In genomic region chr1:109786531-109787021, GRCh38 we compare ENCODE assay signal across 14 cellular contexts. TPM values are rescaled to one million over a fixed set of nuclear protein-coding genes. Genes with fewer than 3 reads are reported as not detected.
DNase-seq lines count a peak whose midpoint lies in the region; ATAC-seq and TF ChIP-seq lines count a peak whose summit lies in the region.
"Had no signal": no experiment of that assay in that cellular context is flagged by ENCODE, and none has a peak within 500 bp of the region (broad histone marks: within the 10 kb centered on the region; RNA-seq: fewer than 3 reads in every experiment).

No MANE protein-coding gene starts in this region.

- no peak for TF ChIP-seq POLR2A in adrenal gland (IDR thresholded peaks at IDR 0.05)

- H3K27me3 ChIP-seq in right atrium auricular region (no peaks in the 10 kb centered on the region), adrenal gland (no peaks in the 10 kb centered on the region), upper lobe of right lung (no peaks in the 10 kb centered on the region)

- intact Hi-C loops in cardiac septum (cut with DNase I) (no loop called here), adrenal gland (cut with DNase I) (loop anchor here in 1 of 2 donors (10.0 kb wide), 1 partner anchor 128 kb away; the partner anchor contains the start of gene CSF1), left colon (cut with DNase I, micrococcal nuclease) (no loop called here), upper lobe of right lung (cut with DNase I) (no loop called here)

- H3K4me3 ChIP-seq in right atrium auricular region (no peak overlapping the region), adrenal gland (no peak overlapping the region), upper lobe of right lung (no peak overlapping the region)

- no peak overlapping the region for H3K27ac ChIP-seq in right atrium auricular region
- H3K27ac ChIP-seq in adrenal gland, result peak overlapping the region in 1 of 5 donors; percentile 14
- no peak overlapping the region for H3K27ac ChIP-seq in upper lobe of right lung
- H3K27ac ChIP-seq: C4-2B, VCaP had no signal

- no peak for TF ChIP-seq CTCF in right atrium auricular region (IDR thresholded peaks at IDR 0.05)
- no peak for TF ChIP-seq CTCF in adrenal gland (IDR thresholded peaks at IDR 0.05)
- TF ChIP-seq CTCF in upper lobe of right lung (IDR thresholded peaks at IDR 0.05), result no peak

- H3K36me3 ChIP-seq in right atrium auricular region (no peaks in the 10 kb centered on the region), adrenal gland (replicated peaks in 1 of 2) (no peaks in the 10 kb centered on the region), upper lobe of right lung (no peaks in the 10 kb centered on the region)

- peaks cover 0 to 53% of the 10 kb centered on the region in 2 donors for H3K4me1 ChIP-seq in right atrium auricular region
- peaks cover 3 to 30% of the 10 kb centered on the region in 2 donors for H3K4me1 ChIP-seq in adrenal gland (replicated peaks in 1 of 2)
- peaks cover 43% of the 10 kb centered on the region for H3K4me1 ChIP-seq in upper lobe of right lung

- ATAC-seq in left colon, result peak; percentile 92
- ATAC-seq in upper lobe of right lung, result peak; percentile 70
- no peak for ATAC-seq in GM19397 (IDR thresholded peaks at IDR 0.05; ENCODE audit: unreplicated experiment)
- ATAC-seq: activated T-cell treated with anti-CD3 and anti-CD28 coated beads, Interleukin-2, amount 50 U/mL, for 4 hours had no signal

- no peaks in the 10 kb centered on the region for H3K9me3 ChIP-seq in right atrium auricular region
- no peaks in the 10 kb centered on the region for H3K9me3 ChIP-seq in adrenal gland (replicated peaks in 1 of 3)
- no peaks in the 10 kb centered on the region for H3K9me3 ChIP-seq in upper lobe of right lung

- 61 to 75% (median 68%) methylated on average over 3 to 6 of the region's 6 CpGs for WGBS in adrenal gland, 4 donors

- DNase-seq in cardiac septum (ENCODE audit: low spot score) (peak; percentile 66), right atrium auricular region (ENCODE audit: low spot score) (no peak), adrenal gland (peak in 4 of 7 donors; percentile 31 to 52 (median 40)), left colon (peak; percentile 66 to 80), upper lobe of right lung (peak; percentile 69), RKO (ENCODE audit: low spot score) (no peak), HuH-7 (ENCODE audit: low spot score) (no peak)
- DNase-seq: activated T-cell treated with anti-CD3 and anti-CD28 coated beads, Interleukin-2, amount 50 U/mL, for 4 hours; NCI-H1092; stimulated activated CD4-positive, alpha-beta T cell treated with anti-CD3 and anti-CD28 coated beads, Interleukin-12 subunit alpha, Interleukin-12 subunit beta, amount 100 ng/mL, for 4 hours had no signal

RNA-seq across cellular contexts. Expression of gene EPS8L3, which starts 22.9 kb away (rescaled TPM):
- total RNA-seq in cardiac septum, result not detected
- under 1 TPM in 1 of 2 donors, not detected in 1; 0.19 TPM for total RNA-seq in right atrium auricular region
- under 1 TPM in 1 of 8 donors, not detected in 7; 0.32 TPM for total RNA-seq in adrenal gland
- polyA plus RNA-seq in adrenal gland, result under 1 TPM in 1 of 3 donors, not detected in 2; 0.08 TPM
- total RNA-seq in left colon, result 100 to 1,000 TPM; 327 to 349 TPM
- not detected for total RNA-seq in upper lobe of right lung
- total RNA-seq: activated T-cell treated with anti-CD3 and anti-CD28 coated beads, Interleukin-2, amount 50 U/mL, for 4 hours; glomerular endothelial cell had no signal

RNA-seq across cellular contexts. Expression of gene GSTM3, which starts 45.7 kb away (rescaled TPM):
- total RNA-seq in cardiac septum (93.2 TPM), right atrium auricular region (100 to 1,000 TPM; 121 to 197 TPM), adrenal gland (100 to 1,000 TPM in 2 of 8 donors, 10 to 100 TPM in 6; 14.5 to 117 (median 58.2) TPM), left colon (1 to 10 TPM; 4.1 to 8.7 TPM), upper lobe of right lung (29.7 TPM)
- 10 to 100 TPM; 50.2 to 88.1 (median 74.1) TPM for polyA plus RNA-seq in adrenal gland

Comparison
In these comparisons a context has a peak if more than half of its experiments do, and no peak if none do; other contexts are left out.
1. DNase-seq: peak in cardiac septum (single experiment), adrenal gland (4 of 7), left colon (2 of 2) and upper lobe of right lung (single experiment); none in right atrium auricular region (single experiment), RKO (single experiment) and HuH-7 (single experiment).
2. RNA of gene EPS8L3, which starts 22.9 kb away (total RNA-seq): 327 to 349 TPM in left colon; not detected in cardiac septum (single experiment), 0.19 TPM in right atrium auricular region, 0.32 TPM in adrenal gland and not detected in upper lobe of right lung (single experiment); every median in the first group is over 100 times any median in the second.